In the genomic region with DNA sequence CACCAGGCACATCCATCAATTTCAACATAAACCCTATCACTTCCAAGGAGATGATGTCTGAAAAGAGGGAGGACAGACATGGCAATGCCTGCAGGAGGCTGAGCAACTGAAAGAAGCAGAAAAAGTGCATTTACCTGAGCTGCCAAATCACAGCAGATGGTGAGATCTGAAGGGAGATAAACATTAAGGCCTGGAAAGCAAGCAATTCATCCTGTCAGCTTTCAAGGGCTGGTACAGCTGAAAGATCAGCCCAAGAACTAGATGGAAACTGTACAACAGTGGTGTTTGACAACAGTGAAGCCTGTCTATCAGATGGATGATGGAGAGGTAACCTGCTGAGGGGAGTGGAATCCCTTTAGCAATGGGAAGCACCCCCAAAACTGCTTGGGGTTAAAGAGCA, we compare ENCODE assay signal across 25 cellular contexts.
"Had no signal": no experiment of that assay in that cellular context is flagged by ENCODE, and none has a peak within 500 bp of the region (broad histone marks: within the 10 kb centered on the region; RNA-seq: fewer than 3 reads in every experiment).

No MANE protein-coding gene starts in this region.

- DNase-seq: activated CD4-positive, alpha-beta T cell treated with anti-CD3 and anti-CD28 coated beads, Interleukin-2, amount 10 ng/mL, durations not matched to agents 7 days and 5 days; activated CD8-positive, alpha-beta T cell treated with anti-CD3 and anti-CD28 coated beads, Interleukin-2, amount 10 ng/mL, durations not matched to agents 7 days and 5 days; activated effector memory CD4-positive, alpha-beta T cell treated with Interleukin-2 at 50 U/mL for 16 hours; activated naive CD4-positive, alpha-beta T cell treated with anti-CD3 and anti-CD28 coated beads, Interleukin-2, amount 50 U/mL, for 16 hours; activated T-cell treated with anti-CD3 and anti-CD28 coated beads, Interleukin-2, amount 50 U/mL, for 48 hours; effector memory CD8-positive, alpha-beta T cell; foreskin keratinocyte; hippocampal formation; left cardiac atrium; mucosa of descending colon; naive B cell; psoas muscle; right lobe of liver; small intestine; stimulated activated CD4-positive, alpha-beta T cell treated with anti-CD3 and anti-CD28 coated beads, Interleukin-15, amount 100 ng/mL, for 24 hours; stimulated activated CD4-positive, alpha-beta T cell treated with anti-CD3 and anti-CD28 coated beads, Interleukin-2, amount 100 ng/mL, for 48 hours; stimulated activated naive CD8-positive, alpha-beta T cell treated with anti-CD3 and anti-CD28 coated beads, Interleukin-15, amount 100 ng/mL, for 72 hours; T-helper 1 cell; T1000 had no signal

- ATAC-seq: activated CD4-positive, CD25-positive, alpha-beta regulatory T cell treated with anti-CD3 and anti-CD28 coated beads, Interleukin-2, amount 50 U/mL, for 24 hours; activated CD8-positive, alpha-beta T cell treated with anti-CD3 and anti-CD28 coated beads, Interleukin-2, amount 10 ng/mL, durations not matched to agents 7 days and 5 days; effector memory CD8-positive, alpha-beta T cell; foreskin keratinocyte; left cardiac atrium; mucosa of descending colon; psoas muscle; right lobe of liver; stimulated activated naive CD8-positive, alpha-beta T cell treated with anti-CD3 and anti-CD28 coated beads, Interleukin-15, amount 100 ng/mL, for 72 hours had no signal

- H3K4me3 Mint-ChIP-seq: activated CD4-positive, alpha-beta T cell treated with anti-CD3 and anti-CD28 coated beads, Interleukin-2, amount 10 ng/mL, durations not matched to agents 7 days and 5 days; activated CD8-positive, alpha-beta T cell treated with anti-CD3 and anti-CD28 coated beads, Interleukin-2, amount 10 ng/mL, durations not matched to agents 7 days and 5 days; effector memory CD8-positive, alpha-beta T cell; naive B cell; neural progenitor cell; stimulated activated naive CD8-positive, alpha-beta T cell treated with anti-CD3 and anti-CD28 coated beads, Interleukin-15, amount 100 ng/mL, for 72 hours; type B pancreatic cell had no signal

- H3K9me3 ChIP-seq: ascending aorta, breast epithelium, psoas muscle, right lobe of liver had no signal

- H3K36me3 Mint-ChIP-seq: naive B cell, neural progenitor cell, type B pancreatic cell had no signal

- H3K27ac ChIP-seq: ascending aorta, breast epithelium, epithelial cell of prostate, foreskin keratinocyte, neural progenitor cell, psoas muscle, right lobe of liver had no signal

- H3K36me3 ChIP-seq: ascending aorta, breast epithelium, neural progenitor cell, right lobe of liver had no signal

- H3K9me3 Mint-ChIP-seq: type B pancreatic cell had no signal

- H3K27me3 Mint-ChIP-seq: activated CD4-positive, alpha-beta T cell treated with anti-CD3 and anti-CD28 coated beads, Interleukin-2, amount 10 ng/mL, durations not matched to agents 7 days and 5 days; effector memory CD8-positive, alpha-beta T cell; naive B cell; stimulated activated naive CD8-positive, alpha-beta T cell treated with anti-CD3 and anti-CD28 coated beads, Interleukin-15, amount 100 ng/mL, for 72 hours had no signal

- H3K27ac Mint-ChIP-seq: activated CD4-positive, alpha-beta T cell treated with anti-CD3 and anti-CD28 coated beads, Interleukin-2, amount 10 ng/mL, durations not matched to agents 7 days and 5 days; activated CD8-positive, alpha-beta T cell treated with anti-CD3 and anti-CD28 coated beads, Interleukin-2, amount 10 ng/mL, durations not matched to agents 7 days and 5 days; effector memory CD8-positive, alpha-beta T cell; neural progenitor cell; stimulated activated naive CD8-positive, alpha-beta T cell treated with anti-CD3 and anti-CD28 coated beads, Interleukin-15, amount 100 ng/mL, for 72 hours; type B pancreatic cell had no signal

- H3K4me1 ChIP-seq: ascending aorta, breast epithelium, foreskin keratinocyte, neural progenitor cell, psoas muscle, right lobe of liver had no signal

- H3K4me1 Mint-ChIP-seq: activated CD4-positive, alpha-beta T cell treated with anti-CD3 and anti-CD28 coated beads, Interleukin-2, amount 10 ng/mL, durations not matched to agents 7 days and 5 days; naive B cell; stimulated activated naive CD8-positive, alpha-beta T cell treated with anti-CD3 and anti-CD28 coated beads, Interleukin-15, amount 100 ng/mL, for 72 hours had no signal

- H3K4me3 ChIP-seq: ascending aorta, breast epithelium, mucosa of descending colon, neural progenitor cell, psoas muscle, right lobe of liver had no signal

- H3K27me3 ChIP-seq: ascending aorta, breast epithelium, foreskin keratinocyte, neural progenitor cell, right lobe of liver had no signal
